Comparison of ENCODE assay signal across 25 cellular contexts in genomic region chr2:191402966-191403565, GRCh38.
DNase-seq lines count a peak whose midpoint lies in the region; ATAC-seq, FAIRE-seq and TF ChIP-seq lines count a peak whose summit lies in the region.
"Had no signal": no experiment of that assay in that cellular context is flagged by ENCODE, and none has a peak within 500 bp of the region (broad histone marks: within the 10 kb centered on the region; RNA-seq: fewer than 3 reads in every experiment).

No MANE protein-coding gene starts in this region.

- H3K36me3 Mint-ChIP-seq in activated naive CD4-positive, alpha-beta T cell treated with anti-CD3 and anti-CD28 coated beads, Interleukin-2, amount 10 ng/mL, durations not matched to agents 7 days and 5 days: no peaks in the 10 kb centered on the region
- H3K36me3 Mint-ChIP-seq: CD14-positive monocyte; CD8-positive, alpha-beta memory T cell had no signal

- 72 to 77% methylated on average over 3 of the region's 3 CpGs for WGBS in body of pancreas, 2 donors
- 78 to 84% methylated on average over 3 of the region's 3 CpGs for WGBS in lung, 2 donors
- 66 to 71% methylated on average over 3 of the region's 3 CpGs for WGBS in pancreas, 2 donors
- no CpG with 5 or more reads among the region's 3 CpGs for WGBS in trophoblast cell (ENCODE audit: extremely low coverage, insufficient coverage, insufficient read length)

- no peak overlapping the region for H3K9ac ChIP-seq in trophoblast cell (ENCODE audit: low read length)
- H3K9ac ChIP-seq: BLaER1 treated with 17β-estradiol and CSF1 and Interleukin-3, amounts not matched to agents 10 nM and 100 nM had no signal

- H2BK12ac ChIP-seq in trophoblast cell (ENCODE audit: low read length): no peak overlapping the region

- H3K9me3 Mint-ChIP-seq in activated naive CD4-positive, alpha-beta T cell treated with anti-CD3 and anti-CD28 coated beads, Interleukin-2, amount 10 ng/mL, durations not matched to agents 7 days and 5 days: no peaks in the 10 kb centered on the region
- H3K9me3 Mint-ChIP-seq: CD4-positive, alpha-beta T cell; CD8-positive, alpha-beta memory T cell had no signal

- no peak overlapping the region for H4K12ac ChIP-seq in trophoblast cell (ENCODE audit: low read depth, low read length)

- H3K4me3 ChIP-seq in body of pancreas: no peak overlapping the region
- H3K4me3 ChIP-seq in lung: no peak overlapping the region
- H3K4me3 ChIP-seq in pancreas: no peak overlapping the region
- no peak overlapping the region for H3K4me3 ChIP-seq in trophoblast cell (ENCODE audit: low read depth, low read length)
- H3K4me3 ChIP-seq: BLaER1 treated with 17β-estradiol and CSF1 and Interleukin-3, amounts not matched to agents 10 nM and 100 nM had no signal

- TF ChIP-seq CTCF in body of pancreas (IDR thresholded peaks at IDR 0.05) (no peak), lung (IDR thresholded peaks at IDR 0.05; ENCODE audit: control extremely low read depth, extremely low read depth) (no peak), pancreas (IDR thresholded peaks at IDR 0.05) (no peak)

- H4K8ac ChIP-seq in trophoblast cell (ENCODE audit: low read depth, low read length): no peak overlapping the region

- H3K4ac ChIP-seq in trophoblast cell (ENCODE audit: low read depth, low read length): no peak overlapping the region

- no peak overlapping the region for H3K27ac Mint-ChIP-seq in activated naive CD4-positive, alpha-beta T cell treated with anti-CD3 and anti-CD28 coated beads, Interleukin-2, amount 10 ng/mL, durations not matched to agents 7 days and 5 days
- H3K27ac Mint-ChIP-seq: CD14-positive monocyte; CD4-positive, alpha-beta T cell; CD8-positive, alpha-beta memory T cell had no signal

- H3K9me3 ChIP-seq in body of pancreas: no peaks in the 10 kb centered on the region
- no peaks in the 10 kb centered on the region for H3K9me3 ChIP-seq in lung (ENCODE audit: control insufficient read depth in 2 of 2, insufficient read depth in 1 of 2, low read length in 1 of 2)
- no peaks in the 10 kb centered on the region for H3K9me3 ChIP-seq in pancreas
- H3K9me3 ChIP-seq in trophoblast cell (ENCODE audit: insufficient read depth, low read depth, low read length): no peaks in the 10 kb centered on the region
- H3K9me3 ChIP-seq: BE2C; BLaER1 treated with 17β-estradiol and CSF1 and Interleukin-3, amounts not matched to agents 10 nM and 100 nM had no signal

- H3K27me3 ChIP-seq in body of pancreas (no peaks in the 10 kb centered on the region), lung (ENCODE audit: control insufficient read depth, insufficient read depth) (no peaks in the 10 kb centered on the region), pancreas (no peaks in the 10 kb centered on the region), trophoblast cell (ENCODE audit: insufficient read depth, low read length) (no peaks in the 10 kb centered on the region)
- H3K27me3 ChIP-seq: BE2C; BLaER1 treated with 17β-estradiol and CSF1 and Interleukin-3, amounts not matched to agents 10 nM and 100 nM had no signal

- no peak overlapping the region for H3K14ac ChIP-seq in trophoblast cell (ENCODE audit: low read length)

- H3K4me1 ChIP-seq in body of pancreas (peaks cover 44% of the 10 kb centered on the region), lung (ENCODE audit: control insufficient read depth in 2 of 2, insufficient read depth in 2 of 2, low read length in 2 of 2) (no peaks in the 10 kb centered on the region), pancreas (peaks cover 24 to 36% (median 27%) of the 10 kb centered on the region in 3 donors), trophoblast cell (ENCODE audit: control insufficient read depth in 1 of 2, insufficient read depth in 2 of 2, low read length in 2 of 2) (peaks cover 0 to 3% of the 10 kb centered on the region in 2 experiments)

- CTCF ChIA-PET in activated naive CD4-positive, alpha-beta T cell treated with anti-CD3 and anti-CD28 coated beads, Interleukin-2, amount 10 ng/mL, durations not matched to agents 7 days and 5 days (lab: Charles Lee): no interaction called here

- H3K4me1 Mint-ChIP-seq in activated naive CD4-positive, alpha-beta T cell treated with anti-CD3 and anti-CD28 coated beads, Interleukin-2, amount 10 ng/mL, durations not matched to agents 7 days and 5 days: peaks cover 2% of the 10 kb centered on the region
- H3K4me1 Mint-ChIP-seq: CD8-positive, alpha-beta memory T cell had no signal

- peak; percentile 22 for DNase-seq in DMS53 (lab: John Stamatoyannopoulos, UW)
- DNase-seq in DMS53 treated with DMSO at 0.1 percent for 48 hours (lab: John Stamatoyannopoulos, UW; ENCODE audit: unreplicated experiment): no peak
- DNase-seq in body of pancreas: no peak
- no peak for DNase-seq in lung (ENCODE audit: low spot score)
- no peak for DNase-seq in pancreas
- no peak for DNase-seq in trophoblast cell
- DNase-seq in NCI-H187 (lab: John Stamatoyannopoulos, UW): no peak
- DNase-seq in activated naive CD4-positive, alpha-beta T cell treated with anti-CD3 and anti-CD28 coated beads, Interleukin-2, amount 10 ng/mL, durations not matched to agents 7 days and 5 days: no peak
- DNase-seq: ACHN; AML-193; BE2C; CD4-positive, alpha-beta T cell; CD8-positive, alpha-beta memory T cell; DMS 273 treated with DMSO at 0.1 percent for 48 hours; DND-41; GOT3; HCEC 1CT had no signal

- FAIRE-seq in pancreas (lab: Jason Lieb, UNC): no peak
- FAIRE-seq: A204.1, D721Med, G401.6, GM12892, H54 had no signal

- H3K4me3 Mint-ChIP-seq in activated naive CD4-positive, alpha-beta T cell treated with anti-CD3 and anti-CD28 coated beads, Interleukin-2, amount 10 ng/mL, durations not matched to agents 7 days and 5 days: no peak overlapping the region
- H3K4me3 Mint-ChIP-seq: CD14-positive monocyte; CD4-positive, alpha-beta T cell; CD8-positive, alpha-beta memory T cell had no signal

- H2AFZ ChIP-seq in trophoblast cell (ENCODE audit: insufficient read depth, low read length, poor library complexity): no peak overlapping the region

- H3K36me3 ChIP-seq in body of pancreas (replicated peaks in 1 of 2; ENCODE audit: insufficient read depth in 1 of 2, low read depth in 2 of 2) (peaks cover 0 to 4% of the 10 kb centered on the region in 2 donors), lung (ENCODE audit: control insufficient read depth in 2 of 2, insufficient read depth in 2 of 2, low read length in 2 of 2) (peaks cover 9 to 16% of the 10 kb centered on the region in 2 donors), pancreas (peaks cover 0 to 6% (median 0%) of the 10 kb centered on the region in 3 donors), trophoblast cell (ENCODE audit: control insufficient read depth in 1 of 2, insufficient read depth in 2 of 2, low read length in 2 of 2) (peaks cover 7 to 24% of the 10 kb centered on the region in 2 experiments)

- H2AK5ac ChIP-seq in trophoblast cell (ENCODE audit: low read length): no peak overlapping the region

- intact Hi-C loops in body of pancreas (cut with DNase I): no loop called here
- intact Hi-C loops in pancreas (cut with DNase I): no loop called here

- H3K4me2 ChIP-seq in trophoblast cell (ENCODE audit: low read length): no peak overlapping the region

- no peaks in the 10 kb centered on the region for H3K79me2 ChIP-seq in trophoblast cell (ENCODE audit: control insufficient read depth, insufficient read depth, low read length, poor library complexity)

- H3K27me3 Mint-ChIP-seq in activated naive CD4-positive, alpha-beta T cell treated with anti-CD3 and anti-CD28 coated beads, Interleukin-2, amount 10 ng/mL, durations not matched to agents 7 days and 5 days: no peaks in the 10 kb centered on the region
- H3K27me3 Mint-ChIP-seq: CD4-positive, alpha-beta T cell had no signal

- no peaks in the 10 kb centered on the region for H3K79me1 ChIP-seq in trophoblast cell (ENCODE audit: low read length)

- TF ChIP-seq POLR2A in body of pancreas (IDR thresholded peaks at IDR 0.05): no peak

- no peak overlapping the region for H2BK5ac ChIP-seq in trophoblast cell (ENCODE audit: low read depth, low read length, poor library complexity)

- no peak overlapping the region for H2BK120ac ChIP-seq in trophoblast cell (ENCODE audit: insufficient read depth, low read length, poor library complexity)

- no peak overlapping the region for H3K23ac ChIP-seq in trophoblast cell (ENCODE audit: low read length)

- H3K18ac ChIP-seq in trophoblast cell (ENCODE audit: low read length): no peak overlapping the region

- H4K91ac ChIP-seq in trophoblast cell (ENCODE audit: low read depth, low read length): no peak overlapping the region

- H3K27ac ChIP-seq in body of pancreas (no peak overlapping the region), lung (ENCODE audit: low read depth in 1 of 2, low read length in 1 of 2) (no peak overlapping the region), pancreas (no peak overlapping the region), trophoblast cell (ENCODE audit: low read depth, low read length) (no peak overlapping the region)
- H3K27ac ChIP-seq: 22Rv1; BLaER1 treated with 17β-estradiol and CSF1 and Interleukin-3, amounts not matched to agents 10 nM and 100 nM had no signal

- ATAC-seq in body of pancreas: peak; percentile 35
- ATAC-seq in lung (ENCODE audit: insufficient read depth, low FRiP score): peak; percentile 23
- peak in 3 of 4 donors; percentile 23 to 56 (median 53) for ATAC-seq in pancreas
